Comparison of ENCODE assay signal across 1 cellular context in genomic region chr17:75456417-75457046, GRCh38.
TF ChIP-seq lines count a peak whose summit lies in the region.

TSS of gene TMEM94 (plus strand) at chr17:75456635. CDS start at chr17:75471906, 15,271 bp downstream.

TF ChIP-seq in HepG2, 621 proteins besides CTCF, POLR2A, EP300 and RAD21 (continued from another document and continues in another):
- TF ChIP-seq ARID5B (CRISPR knock-in tag; IDR thresholded peaks at IDR 0.05) (peak; percentile 52; the same call in 1 of the 2 replicates), AHR (CRISPR knock-in tag; IDR thresholded peaks at IDR 0.05) (peak; percentile 84; the same call in 1 of the 2 replicates), ZNF3 (CRISPR knock-in tag; IDR thresholded peaks at IDR 0.05) (no peak), ZBTB20 (CRISPR knock-in tag; IDR thresholded peaks at IDR 0.05; ENCODE audit: borderline replicate concordance, low read depth) (peak; percentile 80; the same call in 1 of the 2 replicates), CBX2 (IDR thresholded peaks at IDR 0.05; ENCODE audit: low read depth, low read length) (no peak), CBX2 (CRISPR knock-in tag; IDR thresholded peaks at IDR 0.05; ENCODE audit: low read depth) (no peak), ZNF570 (CRISPR knock-in tag; IDR thresholded peaks at IDR 0.05; ENCODE audit: borderline replicate concordance) (no peak; the same call in 1 of the 2 replicates), REPIN1 (CRISPR knock-in tag; IDR thresholded peaks at IDR 0.05; ENCODE audit: borderline replicate concordance, low read depth) (peak; percentile 55; the same call in 1 of the 2 replicates), HOXA9 (CRISPR knock-in tag; IDR thresholded peaks at IDR 0.05; ENCODE audit: borderline replicate concordance) (no peak; the same call in 1 of the 2 replicates), ZNF17 (CRISPR knock-in tag; IDR thresholded peaks at IDR 0.05) (peak; percentile 87), MBNL3 (CRISPR knock-in tag; conservative IDR thresholded peaks at IDR 0.05) (no peak), ZNF101 (CRISPR knock-in tag; IDR thresholded peaks at IDR 0.05; ENCODE audit: borderline replicate concordance, low read depth) (no peak), CBX1 (IDR thresholded peaks at IDR 0.05; ENCODE audit: low read depth) (peak; percentile 87), ZNF350 (CRISPR knock-in tag; IDR thresholded peaks at IDR 0.05; ENCODE audit: borderline replicate concordance, low read depth) (peak; percentile 88; the same call in 1 of the 2 replicates), THAP11 (CRISPR knock-in tag; IDR thresholded peaks at IDR 0.05) (peak; percentile 89), NCOA5 (CRISPR knock-in tag; IDR thresholded peaks at IDR 0.05) (no peak), KLF6 (CRISPR knock-in tag; IDR thresholded peaks at IDR 0.05) (peak; percentile 18; the same call in 1 of the 2 replicates), ZNF451 (CRISPR knock-in tag; IDR thresholded peaks at IDR 0.05) (0 out of 2 replicates have a peak, but pooled peaks have one; percentile 61), ZNF512B (CRISPR knock-in tag; IDR thresholded peaks at IDR 0.05; ENCODE audit: borderline replicate concordance) (no peak), AGO1 (IDR thresholded peaks at IDR 0.05; ENCODE audit: low read depth, low read length, poor library complexity, severe bottlenecking) (no peak), MED1 (CRISPR knock-in tag; IDR thresholded peaks at IDR 0.05) (peak; percentile 71), ARID2 (CRISPR knock-in tag; IDR thresholded peaks at IDR 0.05; ENCODE audit: borderline replicate concordance) (0 out of 2 replicates have a peak, but pooled peaks have one; percentile 69), ELK4 (CRISPR knock-in tag; IDR thresholded peaks at IDR 0.05; ENCODE audit: borderline replicate concordance) (no peak), ZFP36L2 (CRISPR knock-in tag; IDR thresholded peaks at IDR 0.05) (no peak), ZNF558 (CRISPR knock-in tag; IDR thresholded peaks at IDR 0.05; ENCODE audit: borderline replicate concordance) (no peak), HES4 (CRISPR knock-in tag; IDR thresholded peaks at IDR 0.05; ENCODE audit: borderline replicate concordance) (peak; percentile 85; the same call in 1 of the 2 replicates), ZNF138 (CRISPR knock-in tag; IDR thresholded peaks at IDR 0.05; ENCODE audit: low read depth) (peak; percentile 64), CCDC6 (CRISPR knock-in tag; IDR thresholded peaks at IDR 0.05) (no peak)
- TF ChIP-seq, protein P1, sequence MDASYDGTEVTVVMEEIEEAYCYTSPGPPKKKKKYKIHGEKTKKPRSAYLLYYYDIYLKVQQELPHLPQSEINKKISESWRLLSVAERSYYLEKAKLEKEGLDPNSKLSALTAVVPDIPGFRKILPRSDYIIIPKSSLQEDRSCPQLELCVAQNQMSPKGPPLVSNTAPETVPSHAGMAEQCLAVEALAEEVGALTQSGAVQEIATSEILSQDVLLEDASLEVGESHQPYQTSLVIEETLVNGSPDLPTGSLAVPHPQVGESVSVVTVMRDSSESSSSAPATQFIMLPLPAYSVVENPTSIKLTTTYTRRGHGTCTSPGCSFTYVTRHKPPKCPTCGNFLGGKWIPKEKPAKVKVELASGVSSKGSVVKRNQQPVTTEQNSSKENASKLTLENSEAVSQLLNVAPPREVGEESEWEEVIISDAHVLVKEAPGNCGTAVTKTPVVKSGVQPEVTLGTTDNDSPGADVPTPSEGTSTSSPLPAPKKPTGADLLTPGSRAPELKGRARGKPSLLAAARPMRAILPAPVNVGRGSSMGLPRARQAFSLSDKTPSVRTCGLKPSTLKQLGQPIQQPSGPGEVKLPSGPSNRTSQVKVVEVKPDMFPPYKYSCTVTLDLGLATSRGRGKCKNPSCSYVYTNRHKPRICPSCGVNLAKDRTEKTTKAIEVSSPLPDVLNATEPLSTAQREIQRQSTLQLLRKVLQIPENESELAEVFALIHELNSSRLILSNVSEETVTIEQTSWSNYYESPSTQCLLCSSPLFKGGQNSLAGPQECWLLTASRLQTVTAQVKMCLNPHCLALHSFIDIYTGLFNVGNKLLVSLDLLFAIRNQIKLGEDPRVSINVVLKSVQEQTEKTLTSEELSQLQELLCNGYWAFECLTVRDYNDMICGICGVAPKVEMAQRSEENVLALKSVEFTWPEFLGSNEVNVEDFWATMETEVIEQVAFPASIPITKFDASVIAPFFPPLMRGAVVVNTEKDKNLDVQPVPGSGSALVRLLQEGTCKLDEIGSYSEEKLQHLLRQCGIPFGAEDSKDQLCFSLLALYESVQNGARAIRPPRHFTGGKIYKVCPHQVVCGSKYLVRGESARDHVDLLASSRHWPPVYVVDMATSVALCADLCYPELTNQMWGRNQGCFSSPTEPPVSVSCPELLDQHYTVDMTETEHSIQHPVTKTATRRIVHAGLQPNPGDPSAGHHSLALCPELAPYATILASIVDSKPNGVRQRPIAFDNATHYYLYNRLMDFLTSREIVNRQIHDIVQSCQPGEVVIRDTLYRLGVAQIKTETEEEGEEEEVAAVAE (CRISPR knock-in tag; IDR thresholded peaks at IDR 0.05; ENCODE audit: borderline replicate concordance): peak; percentile 100
- TF ChIP-seq, protein P2, sequence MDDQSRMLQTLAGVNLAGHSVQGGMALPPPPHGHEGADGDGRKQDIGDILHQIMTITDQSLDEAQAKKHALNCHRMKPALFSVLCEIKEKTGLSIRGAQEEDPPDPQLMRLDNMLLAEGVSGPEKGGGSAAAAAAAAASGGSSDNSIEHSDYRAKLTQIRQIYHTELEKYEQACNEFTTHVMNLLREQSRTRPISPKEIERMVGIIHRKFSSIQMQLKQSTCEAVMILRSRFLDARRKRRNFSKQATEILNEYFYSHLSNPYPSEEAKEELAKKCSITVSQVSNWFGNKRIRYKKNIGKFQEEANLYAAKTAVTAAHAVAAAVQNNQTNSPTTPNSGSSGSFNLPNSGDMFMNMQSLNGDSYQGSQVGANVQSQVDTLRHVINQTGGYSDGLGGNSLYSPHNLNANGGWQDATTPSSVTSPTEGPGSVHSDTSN (CRISPR knock-in tag; IDR thresholded peaks at IDR 0.05; ENCODE audit: borderline replicate concordance): peak; percentile 63; the same call in 1 of the 2 replicates
- TF ChIP-seq, protein P3, sequence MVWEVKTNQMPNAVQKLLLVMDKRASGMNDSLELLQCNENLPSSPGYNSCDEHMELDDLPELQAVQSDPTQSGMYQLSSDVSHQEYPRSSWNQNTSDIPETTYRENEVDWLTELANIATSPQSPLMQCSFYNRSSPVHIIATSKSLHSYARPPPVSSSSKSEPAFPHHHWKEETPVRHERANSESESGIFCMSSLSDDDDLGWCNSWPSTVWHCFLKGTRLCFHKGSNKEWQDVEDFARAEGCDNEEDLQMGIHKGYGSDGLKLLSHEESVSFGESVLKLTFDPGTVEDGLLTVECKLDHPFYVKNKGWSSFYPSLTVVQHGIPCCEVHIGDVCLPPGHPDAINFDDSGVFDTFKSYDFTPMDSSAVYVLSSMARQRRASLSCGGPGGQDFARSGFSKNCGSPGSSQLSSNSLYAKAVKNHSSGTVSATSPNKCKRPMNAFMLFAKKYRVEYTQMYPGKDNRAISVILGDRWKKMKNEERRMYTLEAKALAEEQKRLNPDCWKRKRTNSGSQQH (CRISPR knock-in tag; IDR thresholded peaks at IDR 0.05; ENCODE audit: low read depth): peak; percentile 80; the same call in 1 of the 2 replicates
- TF ChIP-seq, protein P4, sequence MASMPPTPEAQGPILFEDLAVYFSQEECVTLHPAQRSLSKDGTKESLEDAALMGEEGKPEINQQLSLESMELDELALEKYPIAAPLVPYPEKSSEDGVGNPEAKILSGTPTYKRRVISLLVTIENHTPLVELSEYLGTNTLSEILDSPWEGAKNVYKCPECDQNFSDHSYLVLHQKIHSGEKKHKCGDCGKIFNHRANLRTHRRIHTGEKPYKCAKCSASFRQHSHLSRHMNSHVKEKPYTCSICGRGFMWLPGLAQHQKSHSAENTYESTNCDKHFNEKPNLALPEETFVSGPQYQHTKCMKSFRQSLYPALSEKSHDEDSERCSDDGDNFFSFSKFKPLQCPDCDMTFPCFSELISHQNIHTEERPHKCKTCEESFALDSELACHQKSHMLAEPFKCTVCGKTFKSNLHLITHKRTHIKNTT (CRISPR knock-in tag; IDR thresholded peaks at IDR 0.05): no peak
- TF ChIP-seq, protein P5, sequence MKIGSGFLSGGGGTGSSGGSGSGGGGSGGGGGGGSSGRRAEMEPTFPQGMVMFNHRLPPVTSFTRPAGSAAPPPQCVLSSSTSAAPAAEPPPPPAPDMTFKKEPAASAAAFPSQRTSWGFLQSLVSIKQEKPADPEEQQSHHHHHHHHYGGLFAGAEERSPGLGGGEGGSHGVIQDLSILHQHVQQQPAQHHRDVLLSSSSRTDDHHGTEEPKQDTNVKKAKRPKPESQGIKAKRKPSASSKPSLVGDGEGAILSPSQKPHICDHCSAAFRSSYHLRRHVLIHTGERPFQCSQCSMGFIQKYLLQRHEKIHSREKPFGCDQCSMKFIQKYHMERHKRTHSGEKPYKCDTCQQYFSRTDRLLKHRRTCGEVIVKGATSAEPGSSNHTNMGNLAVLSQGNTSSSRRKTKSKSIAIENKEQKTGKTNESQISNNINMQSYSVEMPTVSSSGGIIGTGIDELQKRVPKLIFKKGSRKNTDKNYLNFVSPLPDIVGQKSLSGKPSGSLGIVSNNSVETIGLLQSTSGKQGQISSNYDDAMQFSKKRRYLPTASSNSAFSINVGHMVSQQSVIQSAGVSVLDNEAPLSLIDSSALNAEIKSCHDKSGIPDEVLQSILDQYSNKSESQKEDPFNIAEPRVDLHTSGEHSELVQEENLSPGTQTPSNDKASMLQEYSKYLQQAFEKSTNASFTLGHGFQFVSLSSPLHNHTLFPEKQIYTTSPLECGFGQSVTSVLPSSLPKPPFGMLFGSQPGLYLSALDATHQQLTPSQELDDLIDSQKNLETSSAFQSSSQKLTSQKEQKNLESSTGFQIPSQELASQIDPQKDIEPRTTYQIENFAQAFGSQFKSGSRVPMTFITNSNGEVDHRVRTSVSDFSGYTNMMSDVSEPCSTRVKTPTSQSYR (CRISPR knock-in tag; IDR thresholded peaks at IDR 0.05; ENCODE audit: borderline replicate concordance): no peak
- TF ChIP-seq, protein P6, sequence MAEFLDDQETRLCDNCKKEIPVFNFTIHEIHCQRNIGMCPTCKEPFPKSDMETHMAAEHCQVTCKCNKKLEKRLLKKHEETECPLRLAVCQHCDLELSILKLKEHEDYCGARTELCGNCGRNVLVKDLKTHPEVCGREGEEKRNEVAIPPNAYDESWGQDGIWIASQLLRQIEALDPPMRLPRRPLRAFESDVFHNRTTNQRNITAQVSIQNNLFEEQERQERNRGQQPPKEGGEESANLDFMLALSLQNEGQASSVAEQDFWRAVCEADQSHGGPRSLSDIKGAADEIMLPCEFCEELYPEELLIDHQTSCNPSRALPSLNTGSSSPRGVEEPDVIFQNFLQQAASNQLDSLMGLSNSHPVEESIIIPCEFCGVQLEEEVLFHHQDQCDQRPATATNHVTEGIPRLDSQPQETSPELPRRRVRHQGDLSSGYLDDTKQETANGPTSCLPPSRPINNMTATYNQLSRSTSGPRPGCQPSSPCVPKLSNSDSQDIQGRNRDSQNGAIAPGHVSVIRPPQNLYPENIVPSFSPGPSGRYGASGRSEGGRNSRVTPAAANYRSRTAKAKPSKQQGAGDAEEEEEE (CRISPR knock-in tag; IDR thresholded peaks at IDR 0.05; ENCODE audit: borderline replicate concordance): no peak
